Comparison of ENCODE assay signal across 1 cellular context in the genomic region with DNA sequence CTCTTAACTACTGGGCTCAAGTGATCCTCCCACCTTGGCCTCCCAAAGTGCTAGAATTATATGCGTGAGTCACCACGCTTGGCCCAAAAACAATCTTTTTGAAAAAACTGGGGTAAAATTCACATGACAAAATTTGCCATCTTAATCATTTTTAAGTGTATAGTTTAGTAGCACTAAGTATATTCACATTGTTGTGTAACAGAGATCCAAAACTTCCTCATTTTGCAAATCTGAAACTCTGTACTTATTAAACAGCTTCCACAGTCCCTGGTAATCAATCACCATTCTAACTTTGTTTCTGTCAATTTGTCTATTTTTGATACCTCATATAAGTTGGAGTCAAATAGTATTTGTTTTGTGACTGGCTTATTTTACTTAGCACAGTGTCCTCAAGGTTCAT.
TF ChIP-seq lines count a peak whose summit lies in the region.

No MANE protein-coding gene starts in this region.

TF ChIP-seq in A549, 52 proteins besides CTCF, POLR2A, EP300 and RAD21:
- TF ChIP-seq ATOH8 (CRISPR knock-in tag; IDR thresholded peaks at IDR 0.05; ENCODE audit: low read depth) (no peak), CHD2 (IDR thresholded peaks at IDR 0.05; ENCODE audit: low read length, partially characterized antibody) (no peak), BCL3 (IDR thresholded peaks at IDR 0.05) (no peak), ESRRA (IDR thresholded peaks at IDR 0.05; ENCODE audit: borderline replicate concordance, low read length) (no peak), CHD4 (IDR thresholded peaks at IDR 0.05; ENCODE audit: borderline replicate concordance) (no peak), RCOR1 (IDR thresholded peaks at IDR 0.05; ENCODE audit: low read depth, low read length) (no peak), BHLHE40 (IDR thresholded peaks at IDR 0.05; ENCODE audit: low read depth, low read length) (no peak)
- TF ChIP-seq, protein P1, sequence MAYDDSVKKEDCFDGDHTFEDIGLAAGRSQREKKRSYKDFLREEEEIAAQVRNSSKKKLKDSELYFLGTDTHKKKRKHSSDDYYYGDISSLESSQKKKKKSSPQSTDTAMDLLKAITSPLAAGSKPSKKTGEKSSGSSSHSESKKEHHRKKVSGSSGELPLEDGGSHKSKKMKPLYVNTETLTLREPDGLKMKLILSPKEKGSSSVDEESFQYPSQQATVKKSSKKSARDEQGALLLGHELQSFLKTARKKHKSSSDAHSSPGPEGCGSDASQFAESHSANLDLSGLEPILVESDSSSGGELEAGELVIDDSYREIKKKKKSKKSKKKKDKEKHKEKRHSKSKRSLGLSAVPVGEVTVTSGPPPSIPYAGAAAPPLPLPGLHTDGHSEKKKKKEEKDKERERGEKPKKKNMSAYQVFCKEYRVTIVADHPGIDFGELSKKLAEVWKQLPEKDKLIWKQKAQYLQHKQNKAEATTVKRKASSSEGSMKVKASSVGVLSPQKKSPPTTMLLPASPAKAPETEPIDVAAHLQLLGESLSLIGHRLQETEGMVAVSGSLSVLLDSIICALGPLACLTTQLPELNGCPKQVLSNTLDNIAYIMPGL (CRISPR knock-in tag; IDR thresholded peaks at IDR 0.05; ENCODE audit: borderline replicate concordance) = no peak
